13 cellular contexts compared by ENCODE assay signal in genomic region chr17:72187544-72187943, GRCh38.
DNase-seq lines count a peak whose midpoint lies in the region; ATAC-seq, FAIRE-seq and TF ChIP-seq lines count a peak whose summit lies in the region.
"Had no signal": no experiment of that assay in that cellular context is flagged by ENCODE, and none has a peak within 500 bp of the region (broad histone marks: within the 10 kb centered on the region; RNA-seq: fewer than 3 reads in every experiment).

No MANE protein-coding gene starts in this region.

- intact Hi-C loops in Right ventricle myocardium superior (cut with DNase I), result no loop called here
- intact Hi-C loops in prostate gland (cut with DNase I), result no loop called here

- H3K36me3 ChIP-seq in MG63, result no peaks in the 10 kb centered on the region
- H3K36me3 ChIP-seq in prostate gland, result no peaks in the 10 kb centered on the region

- WGBS in prostate gland, result 22% methylated on average over 8 of the region's 8 CpGs

- no peak for TF ChIP-seq CTCF in prostate gland (IDR thresholded peaks at IDR 0.05)

- no peak for FAIRE-seq in H54 (lab: Jason Lieb, UNC)
- FAIRE-seq: G401.6 had no signal

- H3K27ac ChIP-seq in prostate gland, result no peak overlapping the region

- no peak for TF ChIP-seq POLR2A in prostate gland (IDR thresholded peaks at IDR 0.05)
- no peak for TF ChIP-seq POLR2A in H54 (IDR thresholded peaks at IDR 0.05; ENCODE audit: low read depth, low read length)

- ATAC-seq in Right ventricle myocardium superior (ENCODE audit: poor library complexity), result peak; percentile 48
- ATAC-seq in GM21381 (IDR thresholded peaks at IDR 0.05; ENCODE audit: unreplicated experiment), result no peak

- H3K27me3 ChIP-seq in MG63 (no peaks in the 10 kb centered on the region), prostate gland (replicated peaks; ENCODE audit: insufficient read depth) (no peaks in the 10 kb centered on the region)

- H3K9me3 ChIP-seq in MG63, result no peaks in the 10 kb centered on the region
- no peaks in the 10 kb centered on the region for H3K9me3 ChIP-seq in prostate gland
- H3K9me3 ChIP-seq: SK-N-SH had no signal

- DNase-seq in MG63 (peak; percentile 32), NCI-H774 (lab: John Stamatoyannopoulos, UW) (peak; percentile 40), Right ventricle myocardium superior (peak; percentile 81), prostate gland (ENCODE audit: low spot score) (peak; percentile 64), H54 (ENCODE audit: insufficient read length, low spot score) (no peak), GM19238 (ENCODE audit: insufficient read length, low spot score) (no peak)
- DNase-seq in effector CD8-positive, alpha-beta T cell (lab: John Stamatoyannopoulos, UW), result no peak
- DNase-seq: activated CD8-positive, alpha-beta memory T cell treated with anti-CD3 and anti-CD28 coated beads for 24 hours; activated gamma-delta T cell treated with Interleukin-2 at 50 U/mL for 16 hours; endodermal cell; SK-N-SH had no signal

- H3K4me1 ChIP-seq in prostate gland (replicated peaks), result peaks cover 5% of the 10 kb centered on the region

- H3K4me3 ChIP-seq in MG63 (no peak overlapping the region), prostate gland (no peak overlapping the region)

Comparison
In these comparisons a context has a peak if more than half of its experiments do, and no peak if none do; other contexts are left out.
1. DNase-seq: peak in MG63 (single experiment), NCI-H774 (single experiment), Right ventricle myocardium superior (single experiment) and prostate gland (single experiment); none in H54 (single experiment), effector CD8-positive, alpha-beta T cell (single experiment) and GM19238 (single experiment).